In the genomic region with DNA sequence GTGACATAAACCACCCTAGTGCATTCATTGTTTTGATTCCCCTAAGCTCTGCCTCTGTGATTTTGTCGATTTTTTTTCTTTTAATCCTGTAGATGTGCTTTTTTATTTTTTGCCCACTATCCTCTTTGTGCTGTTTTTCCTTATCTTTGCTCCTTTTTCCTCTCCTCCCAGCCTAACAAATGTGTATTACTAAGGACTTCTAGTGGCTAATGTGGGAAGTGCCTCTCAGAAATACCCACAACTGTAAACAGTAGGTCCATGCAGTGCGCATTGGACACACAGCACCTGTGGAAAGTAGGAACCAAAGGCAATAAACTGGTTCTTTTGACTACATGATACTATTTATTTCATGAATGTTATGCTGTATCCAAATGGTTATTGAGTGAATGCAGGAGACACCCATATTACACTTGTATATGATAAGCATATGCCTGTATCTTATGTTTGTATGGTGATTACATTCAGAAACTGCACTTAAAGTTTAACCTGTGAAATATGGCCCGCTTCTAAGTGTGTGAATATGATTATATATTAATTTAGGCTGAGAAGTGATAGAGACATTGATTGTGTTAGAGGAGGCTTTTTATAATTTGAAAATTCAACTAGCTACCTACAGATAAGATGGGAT, we compare ENCODE assay signal across 8 cellular contexts.
A peak's percentile ranks its signal among the peaks of the same experiment; 100 is the strongest.
DNase-seq lines count a peak whose midpoint lies in the region; ATAC-seq and TF ChIP-seq lines count a peak whose summit lies in the region.

No MANE protein-coding gene starts in this region.

- H3K27ac ChIP-seq in breast epithelium (no peak overlapping the region), Karpas-422 (ENCODE audit: low read length) (no peak overlapping the region)

- H3K4me3 ChIP-seq in breast epithelium (no peak overlapping the region), Karpas-422 (ENCODE audit: low read length) (no peak overlapping the region)

- no peak overlapping the region for H2AFZ ChIP-seq in Karpas-422 (ENCODE audit: low read length)

- H3K9me3 Mint-ChIP-seq in activated T-helper 2 cell treated with anti-CD3 and anti-CD28 coated beads, Interferon-gamma antibody, Interleukin-2, Interleukin-4, amounts not matched to agents 10 μg/mL and 5 μg/mL and 100 μg/mL, durations not matched to agents 14 hours and 24 hours and 36 hours = no peaks in the 10 kb centered on the region

- no peak overlapping the region for H3K4me2 ChIP-seq in Karpas-422 (ENCODE audit: low read depth, low read length, poor library complexity, severe bottlenecking)

- no peaks in the 10 kb centered on the region for H3K27me3 Mint-ChIP-seq in activated T-helper 2 cell treated with anti-CD3 and anti-CD28 coated beads, Interferon-gamma antibody, Interleukin-2, Interleukin-4, amounts not matched to agents 10 μg/mL and 5 μg/mL and 100 μg/mL, durations not matched to agents 14 hours and 24 hours and 36 hours (ENCODE audit: low read depth)

- H3K9ac ChIP-seq in Karpas-422 (ENCODE audit: low read length) = no peak overlapping the region

- no peaks in the 10 kb centered on the region for H3K9me2 ChIP-seq in Karpas-422 (replicated peaks; ENCODE audit: insufficient read depth, low read length)

- no peaks in the 10 kb centered on the region for H3K79me2 ChIP-seq in Karpas-422 (ENCODE audit: low read length)

- H3K27me3 ChIP-seq in breast epithelium (no peaks in the 10 kb centered on the region), Karpas-422 (ENCODE audit: low read length) (no peaks in the 10 kb centered on the region)

- no peak for TF ChIP-seq POLR2A in breast epithelium (IDR thresholded peaks at IDR 0.05)

- peaks cover 11% of the 10 kb centered on the region for H3K36me3 Mint-ChIP-seq in activated T-helper 2 cell treated with anti-CD3 and anti-CD28 coated beads, Interferon-gamma antibody, Interleukin-2, Interleukin-4, amounts not matched to agents 10 μg/mL and 5 μg/mL and 100 μg/mL, durations not matched to agents 14 hours and 24 hours and 36 hours (ENCODE audit: low read depth)

- 0 out of 2 replicates have a peak, but pooled peaks cover 7% of the 10 kb centered on the region for H4K20me1 ChIP-seq in Karpas-422 (ENCODE audit: insufficient read depth, low read depth, low read length)

- no peak overlapping the region for H3K27ac Mint-ChIP-seq in activated T-helper 2 cell treated with anti-CD3 and anti-CD28 coated beads, Interferon-gamma antibody, Interleukin-2, Interleukin-4, amounts not matched to agents 10 μg/mL and 5 μg/mL and 100 μg/mL, durations not matched to agents 14 hours and 24 hours and 36 hours

- no peaks in the 10 kb centered on the region for H3K36me3 ChIP-seq in breast epithelium
- no peaks in the 10 kb centered on the region for H3K36me3 ChIP-seq in Karpas-422 (ENCODE audit: insufficient read depth, low read length)

- H3K4me1 ChIP-seq in breast epithelium (no peaks in the 10 kb centered on the region), Karpas-422 (ENCODE audit: low read length) (no peaks in the 10 kb centered on the region)

- intact Hi-C loops in breast epithelium (cut with DNase I; ENCODE audit: low total_unique reads) = no loop called here
- intact Hi-C loops in activated T-helper 2 cell treated with anti-CD3 and anti-CD28 coated beads, Interferon-gamma antibody, Interleukin-2, Interleukin-4, amounts not matched to agents 10 μg/mL and 5 μg/mL and 100 μg/mL, durations not matched to agents 14 hours and 24 hours and 36 hours (cut with micrococcal nuclease) = loop anchor here (5.0 to 10.0 kb wide), 2 partner anchors 190 to 728 kb away; no protein-coding TSS in a partner anchor

- DNase-seq in NCI-H2171 treated with DMSO at 0.1 percent for 48 hours (lab: John Stamatoyannopoulos, UW) = peak; percentile 8
- no peak for DNase-seq in NCI-H2171 (lab: John Stamatoyannopoulos, UW)
- peak; percentile 2 for DNase-seq in NCI-H1092 (lab: John Stamatoyannopoulos, UW)
- no peak for DNase-seq in breast epithelium (ENCODE audit: low spot score in 2 of 2)
- peak; percentile 61 for DNase-seq in left kidney (ENCODE audit: low read depth, low spot score)
- DNase-seq in activated T-helper 2 cell treated with anti-CD3 and anti-CD28 coated beads, Interferon-gamma antibody, Interleukin-2, Interleukin-4, amounts not matched to agents 10 μg/mL and 5 μg/mL and 100 μg/mL, durations not matched to agents 14 hours and 24 hours and 36 hours (ENCODE audit: low spot score) = no peak
- DNase-seq in Karpas-422 = no peak

- H3K4me3 Mint-ChIP-seq in activated T-helper 2 cell treated with anti-CD3 and anti-CD28 coated beads, Interferon-gamma antibody, Interleukin-2, Interleukin-4, amounts not matched to agents 10 μg/mL and 5 μg/mL and 100 μg/mL, durations not matched to agents 14 hours and 24 hours and 36 hours (ENCODE audit: low read depth) = no peak overlapping the region

- TF ChIP-seq CTCF in breast epithelium (IDR thresholded peaks at IDR 0.05) = peak in 2 of 3 donors; percentile 28 to 47

- peaks cover 60% of the 10 kb centered on the region for H3K4me1 Mint-ChIP-seq in activated T-helper 2 cell treated with anti-CD3 and anti-CD28 coated beads, Interferon-gamma antibody, Interleukin-2, Interleukin-4, amounts not matched to agents 10 μg/mL and 5 μg/mL and 100 μg/mL, durations not matched to agents 14 hours and 24 hours and 36 hours (ENCODE audit: low read depth)

- H3K9me3 ChIP-seq in breast epithelium (no peaks in the 10 kb centered on the region), Karpas-422 (ENCODE audit: low read length) (no peaks in the 10 kb centered on the region)

- no peak for ATAC-seq in HG03097 (IDR thresholded peaks at IDR 0.05; ENCODE audit: low FRiP score, unreplicated experiment)

Comparison
In these comparisons a context has a peak if more than half of its experiments do, and no peak if none do; other contexts are left out.
1. DNase-seq: peak in NCI-H2171 treated with DMSO at 0.1 percent for 48 hours (single experiment), NCI-H1092 (single experiment) and left kidney (single experiment); none in NCI-H2171 (single experiment), breast epithelium (0 of 2), activated T-helper 2 cell treated with anti-CD3 and anti-CD28 coated beads, Interferon-gamma antibody, Interleukin-2, Interleukin-4, amounts not matched to agents 10 μg/mL and 5 μg/mL and 100 μg/mL, durations not matched to agents 14 hours and 24 hours and 36 hours (single experiment) and Karpas-422 (single experiment).